ENCODE assay signal across 8 cellular contexts in the genomic region with DNA sequence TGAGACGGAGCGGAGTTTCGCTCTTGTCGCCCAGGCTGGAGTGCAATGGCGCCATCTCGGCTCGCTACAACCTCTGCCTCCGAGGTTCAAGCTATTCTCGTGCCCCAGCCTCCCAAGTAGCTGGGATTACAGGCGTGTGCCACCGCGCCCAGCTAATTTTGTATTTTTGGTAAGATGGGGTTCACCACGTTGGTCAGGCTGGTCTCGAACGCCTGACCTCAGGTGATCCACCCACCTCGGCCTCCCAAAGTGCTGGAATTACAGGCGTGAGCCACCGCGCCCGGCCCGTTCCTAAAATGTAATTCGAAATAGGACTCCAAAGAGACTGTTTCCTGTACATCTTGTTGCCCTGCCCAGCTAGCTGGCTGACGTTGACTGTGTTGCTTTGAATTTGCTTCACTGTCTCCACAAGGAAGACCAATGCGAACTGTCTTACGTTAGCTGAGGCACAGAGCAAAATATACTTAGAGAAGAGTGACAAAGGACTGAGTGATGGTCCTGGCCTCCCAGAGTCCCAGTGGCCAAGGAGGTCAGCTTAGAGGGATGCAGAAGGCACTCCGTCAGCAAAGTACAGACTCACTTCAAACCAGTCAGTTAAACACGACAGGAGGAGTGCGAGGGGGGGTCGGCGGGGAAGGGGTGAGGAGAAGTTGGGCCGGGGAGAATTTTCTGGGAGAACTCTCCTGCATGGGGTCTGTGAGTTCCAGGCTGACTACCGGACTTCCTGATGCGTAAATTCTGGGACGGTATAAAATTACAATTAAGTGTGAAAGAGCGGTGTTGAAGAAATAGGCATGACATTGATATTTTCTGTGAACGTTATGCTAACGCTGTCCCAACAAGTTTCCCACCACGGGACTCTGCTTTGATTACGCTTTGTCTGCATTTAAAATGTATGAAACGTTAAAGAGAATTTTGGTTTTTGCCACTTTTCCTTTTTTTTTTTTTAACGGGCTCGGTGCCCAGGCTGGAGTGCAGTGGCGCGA. TPM values are rescaled to one million over a fixed set of nuclear protein-coding genes. Genes with fewer than 3 reads are reported as not detected.
DNase-seq lines count a peak whose midpoint lies in the region; ATAC-seq and TF ChIP-seq lines count a peak whose summit lies in the region.

No MANE protein-coding gene starts in this region.

- peak; percentile 79 for DNase-seq in H4 (ENCODE audit: low spot score)
- no peak for DNase-seq in fibroblast of pulmonary artery (ENCODE audit: low read depth)
- peak in 1 of 2 donors; percentile 68 for DNase-seq in stimulated activated effector memory CD8-positive, alpha-beta T cell treated with anti-CD3 and anti-CD28 coated beads, Interleukin-12 subunit alpha, Interleukin-12 subunit beta, amount 100 ng/mL, for 72 hours (ENCODE audit: low spot score in 2 of 2)
- DNase-seq in NCI-H2227 (lab: John Stamatoyannopoulos, UW; ENCODE audit: unreplicated experiment), result no peak
- DNase-seq in NCI-H2196 (lab: John Stamatoyannopoulos, UW; ENCODE audit: unreplicated experiment), result no peak

- no peak for ATAC-seq in stimulated activated effector memory CD8-positive, alpha-beta T cell treated with anti-CD3 and anti-CD28 coated beads, Interleukin-12 subunit alpha, Interleukin-12 subunit beta, amount 100 ng/mL, for 72 hours
- ATAC-seq in HG03457 (IDR thresholded peaks at IDR 0.05; ENCODE audit: unreplicated experiment) (no peak), GM21367 (IDR thresholded peaks at IDR 0.05; ENCODE audit: unreplicated experiment) (no peak)

- peaks cover 43% of the 10 kb centered on the region for H3K4me1 Mint-ChIP-seq in stimulated activated effector memory CD8-positive, alpha-beta T cell treated with anti-CD3 and anti-CD28 coated beads, Interleukin-12 subunit alpha, Interleukin-12 subunit beta, amount 100 ng/mL, for 72 hours

- no peaks in the 10 kb centered on the region for H3K79me2 ChIP-seq in SU-DHL-6 (ENCODE audit: insufficient read depth, low read length)

- H3K27ac ChIP-seq in SU-DHL-6 (ENCODE audit: low read depth, low read length), result peak overlapping the region; percentile 30

- peak overlapping the region; percentile 42 for H3K4me3 ChIP-seq in SU-DHL-6 (ENCODE audit: insufficient read depth, low read length, poor library complexity, severe bottlenecking)
- peak overlapping the region; percentile 45 for H3K4me3 ChIP-seq in fibroblast of pulmonary artery (replicated peaks; ENCODE audit: low read depth, low read length)

- H3K36me3 ChIP-seq in SU-DHL-6 (ENCODE audit: low read length), result no peaks in the 10 kb centered on the region

- H3K27ac Mint-ChIP-seq in stimulated activated effector memory CD8-positive, alpha-beta T cell treated with anti-CD3 and anti-CD28 coated beads, Interleukin-12 subunit alpha, Interleukin-12 subunit beta, amount 100 ng/mL, for 72 hours, result peak overlapping the region; percentile 82

- H3F3A ChIP-seq in SU-DHL-6 (ENCODE audit: insufficient read depth), result peaks cover 27% of the 10 kb centered on the region

- peak overlapping the region; percentile 43 for H3K9ac ChIP-seq in SU-DHL-6 (ENCODE audit: low read length)

- H3K9me3 ChIP-seq in SU-DHL-6 (ENCODE audit: insufficient read depth, low read length), result no peaks in the 10 kb centered on the region

- H3K9me3 Mint-ChIP-seq in stimulated activated effector memory CD8-positive, alpha-beta T cell treated with anti-CD3 and anti-CD28 coated beads, Interleukin-12 subunit alpha, Interleukin-12 subunit beta, amount 100 ng/mL, for 72 hours, result no peaks in the 10 kb centered on the region

- peak overlapping the region; percentile 72 for H3K4me2 ChIP-seq in SU-DHL-6 (ENCODE audit: low read depth, low read length, poor library complexity, severe bottlenecking)

- TF ChIP-seq CTCF in SU-DHL-6 (IDR thresholded peaks at IDR 0.05; ENCODE audit: insufficient read depth, low read length, poor library complexity, severe bottlenecking), result no peak
- TF ChIP-seq CTCF in fibroblast of pulmonary artery (IDR thresholded peaks at IDR 0.05; ENCODE audit: low read length, missing control alignments), result no peak

- peaks cover 40% of the 10 kb centered on the region for H3K36me3 Mint-ChIP-seq in stimulated activated effector memory CD8-positive, alpha-beta T cell treated with anti-CD3 and anti-CD28 coated beads, Interleukin-12 subunit alpha, Interleukin-12 subunit beta, amount 100 ng/mL, for 72 hours

- H3K4me3 Mint-ChIP-seq in stimulated activated effector memory CD8-positive, alpha-beta T cell treated with anti-CD3 and anti-CD28 coated beads, Interleukin-12 subunit alpha, Interleukin-12 subunit beta, amount 100 ng/mL, for 72 hours, result peak overlapping the region; percentile 83

- peak overlapping the region; percentile 67 for H2AFZ ChIP-seq in SU-DHL-6 (ENCODE audit: low read depth, low read length, severe bottlenecking)

- no peaks in the 10 kb centered on the region for H3K27me3 ChIP-seq in SU-DHL-6 (ENCODE audit: low read length)

- H4K20me1 ChIP-seq in SU-DHL-6 (ENCODE audit: low read depth, low read length), result no peaks in the 10 kb centered on the region

- no peaks in the 10 kb centered on the region for H3K9me2 ChIP-seq in SU-DHL-6 (replicated peaks; ENCODE audit: insufficient read depth, low read length)

RNA-seq across cellular contexts. Expression of a gene that starts 6.8 kb away (rescaled TPM):
- 10.5 and 12.0 TPM in 2 replicates for total RNA-seq in H4 (2014; rRNA removed; shearing (Covaris generic))

RNA-seq across cellular contexts. Expression of a gene that starts 11.3 kb away (rescaled TPM):
- 0.10 and 0.27 TPM in 2 replicates for total RNA-seq in H4 (2014; rRNA removed; shearing (Covaris generic))

RNA-seq across cellular contexts. Expression of a gene that starts 27.4 kb away (rescaled TPM):
- 4,964 and 5,175 TPM in 2 replicates for total RNA-seq in H4 (2014; rRNA removed; shearing (Covaris generic))

RNA-seq across cellular contexts. Expression of a gene that starts 44.7 kb away (rescaled TPM):
- 7.6 and 11.5 TPM in 2 replicates for total RNA-seq in H4 (2014; rRNA removed; shearing (Covaris generic))
